Comparison of ENCODE assay signal across 1 cellular context in genomic region chr19:18023596-18024212, GRCh38.
TF ChIP-seq lines count a peak whose summit lies in the region.

No MANE protein-coding gene starts in this region.

TF ChIP-seq in K562, 482 proteins besides CTCF, POLR2A, EP300 and RAD21 (continued from another document):
- 0 out of 6 replicates have a peak, but pooled peaks of 1 of the 3 experiments have one; percentile 20 for TF ChIP-seq ZBTB11 (CRISPR knock-in tag; IDR thresholded peaks at IDR 0.05)
- no peak for TF ChIP-seq SUPT5H (IDR thresholded peaks at IDR 0.05)
- TF ChIP-seq ZNF77 (CRISPR knock-in tag; IDR thresholded peaks at IDR 0.05), result no peak
- TF ChIP-seq RBFOX2 (IDR thresholded peaks at IDR 0.05; ENCODE audit: low read depth, low read length), result peak; percentile 55
- TF ChIP-seq MAZ (CRISPR knock-in tag; conservative IDR thresholded peaks at IDR 0.05 in 1 of 2, IDR thresholded peaks at IDR 0.05 in 1 of 2), result peak in 1 of 2 experiments; percentile 28; a peak in 1 of 4 replicates
- no peak for TF ChIP-seq TOE1 (IDR thresholded peaks at IDR 0.05; ENCODE audit: borderline replicate concordance)
- 0 out of 2 replicates have a peak, but pooled peaks have one; percentile 19 for TF ChIP-seq TOE1 (CRISPR knock-in tag; IDR thresholded peaks at IDR 0.05; ENCODE audit: borderline replicate concordance, low read depth)
- TF ChIP-seq MAX (CRISPR knock-in tag; IDR thresholded peaks at IDR 0.05), result peak; percentile 39; the same call in 1 of the 2 replicates
- TF ChIP-seq EWSR1 (IDR thresholded peaks at IDR 0.05; ENCODE audit: borderline replicate concordance, low read depth, partially characterized antibody), result no peak
- no peak for TF ChIP-seq ZNF140 (CRISPR knock-in tag; IDR thresholded peaks at IDR 0.05)
- 0 out of 2 replicates have a peak, but pooled peaks have one; percentile 11 for TF ChIP-seq MGA (IDR thresholded peaks at IDR 0.05)
- TF ChIP-seq BMI1 (IDR thresholded peaks at IDR 0.05; ENCODE audit: low read length), result no peak
- TF ChIP-seq ZBTB33 (CRISPR knock-in tag; IDR thresholded peaks at IDR 0.05), result peak; percentile 93
- peak; percentile 47; the same call in 1 of the 2 replicates for TF ChIP-seq POLR2G (IDR thresholded peaks at IDR 0.05; ENCODE audit: low read depth, low read length)
- TF ChIP-seq ZNF239 (CRISPR knock-in tag; IDR thresholded peaks at IDR 0.05), result no peak
TF ChIP-seq in K562: peak in this region for 9.
